In genomic region chr20:4944518-4944917, GRCh38 we compare ENCODE assay signal across 23 cellular contexts. TPM values are rescaled to one million over a fixed set of nuclear protein-coding genes. Genes with fewer than 3 reads are reported as not detected.
DNase-seq lines count a peak whose midpoint lies in the region; ATAC-seq and TF ChIP-seq lines count a peak whose summit lies in the region.
"Had no signal": no experiment of that assay in that cellular context is flagged by ENCODE, and none has a peak within 500 bp of the region (broad histone marks: within the 10 kb centered on the region; RNA-seq: fewer than 3 reads in every experiment).

No MANE protein-coding gene starts in this region.

- TF ChIP-seq POLR2A in breast epithelium (IDR thresholded peaks at IDR 0.05) (no peak), thyroid gland (IDR thresholded peaks at IDR 0.05) (no peak)

- H3K4me1 ChIP-seq in breast epithelium (peaks cover 0 to under 1% of the 10 kb centered on the region in 2 donors), thyroid gland (peaks cover 11 to 25% of the 10 kb centered on the region in 2 donors)

- BruUV-seq in MCF 10A (replicated peaks; lab: Mats Ljungman, UMichigan): no TSS peak

- H3K27me3 ChIP-seq in breast epithelium (no peaks in the 10 kb centered on the region), thyroid gland (no peaks in the 10 kb centered on the region)
- H3K27me3 ChIP-seq: esophagus muscularis mucosa, sigmoid colon, stomach had no signal

- TF ChIP-seq CTCF in MCF 10A (IDR thresholded peaks at IDR 0.05; ENCODE audit: unreplicated experiment) (no peak), breast epithelium (IDR thresholded peaks at IDR 0.05) (no peak), fibroblast of pulmonary artery (IDR thresholded peaks at IDR 0.05; ENCODE audit: low read length, missing control alignments) (no peak), thyroid gland (IDR thresholded peaks at IDR 0.05) (no peak)

- H3K4me3 Mint-ChIP-seq in MCF 10A (ENCODE audit: unreplicated experiment): no peak overlapping the region
- H3K4me3 Mint-ChIP-seq: central memory CD8-positive, alpha-beta T cell; naive thymus-derived CD4-positive, alpha-beta T cell had no signal

- H3K36me3 ChIP-seq in breast epithelium: no peaks in the 10 kb centered on the region
- no peaks in the 10 kb centered on the region for H3K36me3 ChIP-seq in thyroid gland
- H3K36me3 ChIP-seq: esophagus muscularis mucosa, stomach had no signal

- H3K27me3 Mint-ChIP-seq in MCF 10A (ENCODE audit: insufficient read depth, unreplicated experiment): no peaks in the 10 kb centered on the region
- H3K27me3 Mint-ChIP-seq: central memory CD8-positive, alpha-beta T cell; naive thymus-derived CD4-positive, alpha-beta T cell had no signal

- intact Hi-C loops in MCF 10A (cut with micrococcal nuclease): no loop called here
- intact Hi-C loops in breast epithelium (cut with DNase I; ENCODE audit: low total_unique reads): no loop called here
- intact Hi-C loops in thyroid gland (cut with DNase I): no loop called here

- WGBS in thyroid gland, 2 donors: 14 to 43% methylated on average over 3 of the region's 3 CpGs

- no peak overlapping the region for H3K27ac Mint-ChIP-seq in MCF 10A (ENCODE audit: low read depth, unreplicated experiment)
- H3K27ac Mint-ChIP-seq: naive thymus-derived CD4-positive, alpha-beta T cell had no signal

- H3K9me3 ChIP-seq in breast epithelium: no peaks in the 10 kb centered on the region
- H3K9me3 ChIP-seq in thyroid gland: no peaks in the 10 kb centered on the region
- H3K9me3 ChIP-seq: esophagus muscularis mucosa, sigmoid colon, stomach had no signal

- POLR2A ChIA-PET in MCF 10A (lab: Yijun Ruan, JAX): interaction anchor here (0.8 kb wide), 1 partner anchor 173 kb away, joined by 3 read pairs; no protein-coding TSS in a partner anchor

- CTCF ChIA-PET in MCF 10A (lab: Yijun Ruan, JAX): interaction anchor here (0.6 to 1.3 kb wide), 6 partner anchors 10 to 601 kb away, joined by 4 to 6 read pairs (median 4); no protein-coding TSS in a partner anchor

- no peaks in the 10 kb centered on the region for H3K9me3 Mint-ChIP-seq in MCF 10A (ENCODE audit: unreplicated experiment)
- H3K9me3 Mint-ChIP-seq: central memory CD8-positive, alpha-beta T cell; naive thymus-derived CD4-positive, alpha-beta T cell had no signal

- H3K4me3 ChIP-seq in breast epithelium (no peak overlapping the region), fibroblast of pulmonary artery (replicated peaks; ENCODE audit: low read depth, low read length) (no peak overlapping the region), thyroid gland (replicated peaks in 1 of 3) (no peak overlapping the region)
- H3K4me3 ChIP-seq: esophagus muscularis mucosa, GM12878, sigmoid colon, stomach had no signal

- no peak overlapping the region for H3K27ac ChIP-seq in breast epithelium
- peak overlapping the region in 1 of 3 donors; percentile 43 for H3K27ac ChIP-seq in thyroid gland
- H3K27ac ChIP-seq: esophagus muscularis mucosa, sigmoid colon, stomach had no signal

- H3K36me3 Mint-ChIP-seq in MCF 10A (ENCODE audit: insufficient read depth, unreplicated experiment): peaks cover 4% of the 10 kb centered on the region

- peaks cover 2% of the 10 kb centered on the region for H3K4me1 Mint-ChIP-seq in MCF 10A (ENCODE audit: insufficient read depth, unreplicated experiment)

- DNase-seq in MCF 10A (ENCODE audit: unreplicated experiment) (peak; percentile 45), breast epithelium (ENCODE audit: low spot score in 2 of 2) (no peak), NCI-H82 treated with DMSO at 0.1 percent for 48 hours (lab: John Stamatoyannopoulos, UW; ENCODE audit: unreplicated experiment) (peak; percentile 93), fibroblast of pulmonary artery (ENCODE audit: low read depth) (peak; percentile 31), thyroid gland (peak; percentile 78 to 80), glomerular visceral epithelial cell (ENCODE audit: extremely low spot score) (no peak)
- DNase-seq: activated CD4-positive, alpha-beta T cell treated with anti-CD3 and anti-CD28 coated beads for 4 hours; activated effector memory CD4-positive, alpha-beta T cell treated with anti-CD3 and anti-CD28 coated beads, Interleukin-2, amount 50 U/mL, for 16 hours; C1 segment of cervical spinal cord; effector CD4-positive, alpha-beta T cell; GF-D8; H7; naive thymus-derived CD4-positive, alpha-beta T cell; NCI-H1694 treated with DMSO at 0.1 percent for 48 hours; SHP77; sigmoid colon; stimulated activated CD4-positive, alpha-beta T cell treated with anti-CD3 and anti-CD28 coated beads, Interleukin-1b, Interleukin-23, amount 100 ng/mL, for 48 hours; stomach had no signal

- ATAC-seq in GM18519 (IDR thresholded peaks at IDR 0.05; ENCODE audit: low FRiP score, unreplicated experiment) (no peak), HG03520 (IDR thresholded peaks at IDR 0.05; ENCODE audit: unreplicated experiment) (no peak)
- ATAC-seq: GM12878; naive thymus-derived CD4-positive, alpha-beta T cell had no signal

RNA-seq across cellular contexts. Expression of gene SLC23A2, which starts 56.8 kb away (rescaled TPM):
- total RNA-seq in MCF 10A (2022) (24.0 and 26.5 TPM in 2 replicates), breast epithelium (10 to 100 TPM; 14.6 to 18.6 (median 15.4) TPM), thyroid gland (10 to 100 TPM; 36.3 to 67.1 (median 53.7) TPM)

Comparison
In these comparisons a context has a peak if more than half of its experiments do, and no peak if none do; other contexts are left out.
1. DNase-seq: peak in MCF 10A (single experiment), NCI-H82 treated with DMSO at 0.1 percent for 48 hours (single experiment), fibroblast of pulmonary artery (single experiment) and thyroid gland (2 of 2); none in breast epithelium (0 of 2) and glomerular visceral epithelial cell (single experiment).